ENCODE assay signal across 11 cellular contexts in genomic region chr9:117412841-117413240, GRCh38. TPM values are rescaled to one million over a fixed set of nuclear protein-coding genes. Genes with fewer than 3 reads are reported as not detected.
A peak's percentile ranks its signal among the peaks of the same experiment; 100 is the strongest.
DNase-seq lines count a peak whose midpoint lies in the region; ATAC-seq and TF ChIP-seq lines count a peak whose summit lies in the region.
"Had no signal": no experiment of that assay in that cellular context is flagged by ENCODE, and none has a peak within 500 bp of the region (broad histone marks: within the 10 kb centered on the region; RNA-seq: fewer than 3 reads in every experiment).

No MANE protein-coding gene starts in this region.

- DNase-seq in activated CD4-positive, alpha-beta T cell treated with anti-CD3 and anti-CD28 coated beads for 48 hours, result peak; percentile 2
- no peak for DNase-seq in activated CD4-positive, alpha-beta T cell treated with anti-CD3 and anti-CD28 coated beads, Interleukin-2, amount 50 U/mL, for 1 hour
- DNase-seq in NCI-H526 (lab: John Stamatoyannopoulos, UW) (peak; percentile 13 to 55), iPS DF 6.9 (ENCODE audit: low read depth, low spot score) (no peak), stomach (no peak), SJCRH30 (no peak)
- no peak for DNase-seq in activated T-cell treated with anti-CD3 and anti-CD28 coated beads, Interleukin-2, amount 50 U/mL, for 4 hours
- no peak for DNase-seq in stimulated activated CD4-positive, alpha-beta T cell treated with anti-CD3 and anti-CD28 coated beads, Interleukin-4, amount 100 ng/mL, for 1 hour
- DNase-seq: activated naive CD4-positive, alpha-beta T cell treated with anti-CD3 and anti-CD28 coated beads, Interleukin-2, amount 50 U/mL, for 16 hours; naive thymus-derived CD8-positive, alpha-beta T cell had no signal

- H3K9me3 ChIP-seq in iPS DF 6.9 (ENCODE audit: control insufficient read depth, insufficient read depth, low read length) (no peaks in the 10 kb centered on the region), stomach (no peaks in the 10 kb centered on the region), SJCRH30 (replicated peaks) (no peaks in the 10 kb centered on the region)

- H3K27me3 ChIP-seq in iPS DF 6.9 (ENCODE audit: control insufficient read depth, insufficient read depth, low read length) (peaks cover 40% of the 10 kb centered on the region), stomach (peaks cover 9 to 66% (median 49%) of the 10 kb centered on the region in 3 donors), SJCRH30 (no peaks in the 10 kb centered on the region)

- TF ChIP-seq CTCF in stomach (IDR thresholded peaks at IDR 0.05), result no peak

- intact Hi-C loops in stomach (cut with DNase I; ENCODE audit: low total_unique reads), result no loop called here

- peaks cover 3% of the 10 kb centered on the region; the same call in 1 of the 2 replicates for H3K4me1 ChIP-seq in iPS DF 6.9 (ENCODE audit: control insufficient read depth, insufficient read depth, low read length)
- peaks cover 23 to 38% (median 37%) of the 10 kb centered on the region in 4 donors for H3K4me1 ChIP-seq in stomach
- peaks cover 2% of the 10 kb centered on the region for H3K4me1 ChIP-seq in SJCRH30

- no peak for ATAC-seq in activated T-cell treated with anti-CD3 and anti-CD28 coated beads, Interleukin-2, amount 50 U/mL, for 4 hours
- ATAC-seq: naive thymus-derived CD8-positive, alpha-beta T cell had no signal

- H3K4me1 Mint-ChIP-seq in activated T-cell treated with anti-CD3 and anti-CD28 coated beads, Interleukin-2, amount 50 U/mL, for 4 hours (ENCODE audit: low read depth), result peaks cover 1% of the 10 kb centered on the region

- H3K4me3 Mint-ChIP-seq in activated T-cell treated with anti-CD3 and anti-CD28 coated beads, Interleukin-2, amount 50 U/mL, for 4 hours, result no peak overlapping the region
- H3K4me3 Mint-ChIP-seq: T-helper 2 cell treated with Interferon-gamma antibody and Interleukin-4, amounts not matched to agents 5 μg/mL and 100 μg/mL, for 36 hours had no signal

- H3K36me3 Mint-ChIP-seq in activated T-cell treated with anti-CD3 and anti-CD28 coated beads, Interleukin-2, amount 50 U/mL, for 4 hours (ENCODE audit: insufficient read depth), result no peaks in the 10 kb centered on the region

- H3K4me3 ChIP-seq in iPS DF 6.9 (ENCODE audit: low read length), result peak overlapping the region; percentile 52; the same call in 1 of the 2 replicates
- H3K4me3 ChIP-seq in stomach, result peak overlapping the region; percentile 49 to 65 (median 53)
- H3K4me3 ChIP-seq in SJCRH30, result no peak overlapping the region

- H3K36me3 ChIP-seq in iPS DF 6.9 (ENCODE audit: control insufficient read depth, insufficient read depth, low read length) (no peaks in the 10 kb centered on the region), stomach (no peaks in the 10 kb centered on the region), SJCRH30 (no peaks in the 10 kb centered on the region; the same call in 1 of the 2 replicates)

- H3K9me3 Mint-ChIP-seq in activated T-cell treated with anti-CD3 and anti-CD28 coated beads, Interleukin-2, amount 50 U/mL, for 4 hours, result peaks cover 4% of the 10 kb centered on the region
- H3K9me3 Mint-ChIP-seq: T-helper 2 cell treated with Interferon-gamma antibody and Interleukin-4, amounts not matched to agents 5 μg/mL and 100 μg/mL, for 36 hours had no signal

- no CpG with 5 or more reads among the region's 24 CpGs for WGBS in iPS DF 6.9 (ENCODE audit: insufficient coverage, insufficient read length)
- 5 to 14% (median 8%) methylated on average over 21 to 24 of the region's 24 CpGs for WGBS in stomach, 5 donors

- H3K27ac ChIP-seq in iPS DF 6.9 (ENCODE audit: low read length) (no peak overlapping the region), stomach (no peak overlapping the region), SJCRH30 (no peak overlapping the region)

- no peak for TF ChIP-seq EP300 in stomach (IDR thresholded peaks at IDR 0.05)

- H3K27me3 Mint-ChIP-seq in activated T-cell treated with anti-CD3 and anti-CD28 coated beads, Interleukin-2, amount 50 U/mL, for 4 hours (ENCODE audit: low read depth), result peaks cover 34% of the 10 kb centered on the region

- no peak for TF ChIP-seq POLR2A in stomach (IDR thresholded peaks at IDR 0.05)

RNA-seq across cellular contexts. Expression of gene ASTN2, which starts 2.0 kb away (rescaled TPM):
- 10 to 100 TPM in 1 of 5 donors, 1 to 10 TPM in 3, not detected in 1; 4.2 to 22.3 (median 7.0) TPM for total RNA-seq in stomach
- 1 to 10 TPM; 2.1 to 3.1 (median 2.6) TPM for polyA plus RNA-seq in stomach
- total RNA-seq in activated T-cell treated with anti-CD3 and anti-CD28 coated beads, Interleukin-2, amount 50 U/mL, for 4 hours, result 1 to 10 TPM; 1.7 to 1.8 (median 1.7) TPM
- 18.6 and 19.8 TPM in 2 replicates for total RNA-seq in SJCRH30 (2014; rRNA removed; shearing (Covaris generic))

Comparison
In these comparisons a context has a peak if more than half of its experiments do, and no peak if none do; other contexts are left out.
1. DNase-seq: peak in activated CD4-positive, alpha-beta T cell treated with anti-CD3 and anti-CD28 coated beads for 48 hours (single experiment) and NCI-H526 (2 of 2); none in activated CD4-positive, alpha-beta T cell treated with anti-CD3 and anti-CD28 coated beads, Interleukin-2, amount 50 U/mL, for 1 hour (single experiment), iPS DF 6.9 (single experiment), stomach (single experiment), activated T-cell treated with anti-CD3 and anti-CD28 coated beads, Interleukin-2, amount 50 U/mL, for 4 hours (single experiment), SJCRH30 (0 of 2) and stimulated activated CD4-positive, alpha-beta T cell treated with anti-CD3 and anti-CD28 coated beads, Interleukin-4, amount 100 ng/mL, for 1 hour (single experiment).